8 cellular contexts compared by ENCODE assay signal in genomic region chr2:47072728-47073191, GRCh38.
DNase-seq lines count a peak whose midpoint lies in the region; ATAC-seq and TF ChIP-seq lines count a peak whose summit lies in the region.

No MANE protein-coding gene starts in this region.

- 0 out of 2 replicates have a peak, but pooled peaks cover under 1% of the 10 kb centered on the region for H3K36me3 ChIP-seq in ACC112 (ENCODE audit: insufficient read depth, low read length)

- peak; percentile 31 to 36 (median 36) for ATAC-seq in natural killer cell
- ATAC-seq in GM19452 (IDR thresholded peaks at IDR 0.05; ENCODE audit: unreplicated experiment), result no peak

- H3K4me3 ChIP-seq in ACC112 (ENCODE audit: low read depth, low read length) (no peak overlapping the region), NB4 (ENCODE audit: low read depth, low read length) (no peak overlapping the region), dorsolateral prefrontal cortex (peak overlapping the region in 4 of 59 donors; percentile 6 to 27 (median 16))

- no peaks in the 10 kb centered on the region for H3K9me3 Mint-ChIP-seq in natural killer cell

- TF ChIP-seq POLR2A in NB4 (IDR thresholded peaks at IDR 0.05; ENCODE audit: extremely low read depth, insufficient read length), result no peak

- no peaks in the 10 kb centered on the region for H3K27me3 ChIP-seq in ACC112 (ENCODE audit: insufficient read depth, low read length)
- no peaks in the 10 kb centered on the region for H3K27me3 ChIP-seq in dorsolateral prefrontal cortex

- intact Hi-C loops in dorsolateral prefrontal cortex (cut with DNase I), result no loop called here
- intact Hi-C loops in natural killer cell (cut with micrococcal nuclease), result no loop called here

- no peak overlapping the region for H2AFZ ChIP-seq in ACC112 (ENCODE audit: low read length, unreplicated experiment)

- peak; percentile 57 for DNase-seq in NB4 (ENCODE audit: low read depth)
- peak in 3 of 10 donors; percentile 38 to 50 (median 44) for DNase-seq in dorsolateral prefrontal cortex
- DNase-seq in natural killer cell, result no peak
- no peak for DNase-seq in stimulated activated CD4-positive, alpha-beta T cell treated with anti-CD3 and anti-CD28 coated beads, Interleukin-15, amount 100 ng/mL, for 24 hours
- no peak for DNase-seq in 8988T
- no peak for DNase-seq in activated gamma-delta T cell (lab: John Stamatoyannopoulos, UW)

- peak overlapping the region; percentile 98 for H3K27ac ChIP-seq in ACC112 (ENCODE audit: low read depth, low read length)
- peak overlapping the region; percentile 47 to 98 (median 93) for H3K27ac ChIP-seq in dorsolateral prefrontal cortex

- peak overlapping the region in 1 of 2 donors; percentile 71 for H3K27ac Mint-ChIP-seq in natural killer cell

- no peaks in the 10 kb centered on the region for H3K36me3 Mint-ChIP-seq in natural killer cell

- peak overlapping the region; percentile 47 for H3K4me3 Mint-ChIP-seq in natural killer cell

- peaks cover 31 to 45% of the 10 kb centered on the region in 2 donors for H3K4me1 Mint-ChIP-seq in natural killer cell

- peaks cover 76% of the 10 kb centered on the region for H3K4me1 ChIP-seq in ACC112 (ENCODE audit: control insufficient read depth, insufficient read depth, low read length, unreplicated experiment)

- TF ChIP-seq CTCF in NB4 (IDR thresholded peaks at IDR 0.05; ENCODE audit: low read depth, low read length) (no peak), dorsolateral prefrontal cortex (IDR thresholded peaks at IDR 0.05 in 54 of 56, conservative IDR thresholded peaks at IDR 0.05 in 2 of 56; ENCODE audit: low read depth in 1 of 56, partially characterized antibody in 56 of 56) (no peak), natural killer cell (IDR thresholded peaks at IDR 0.05) (no peak)

- no peaks in the 10 kb centered on the region for H3K79me2 ChIP-seq in ACC112 (ENCODE audit: control insufficient read depth, insufficient read depth, low read length, unreplicated experiment)

- H3K27me3 Mint-ChIP-seq in natural killer cell (ENCODE audit: low read depth in 2 of 2), result peaks cover 2 to 17% of the 10 kb centered on the region in 2 donors
